In genomic region chr21:41833138-41834115, GRCh38 we compare ENCODE assay signal across 13 cellular contexts. TPM values are rescaled to one million over a fixed set of nuclear protein-coding genes. Genes with fewer than 3 reads are reported as not detected.
DNase-seq lines count a peak whose midpoint lies in the region; ATAC-seq and TF ChIP-seq lines count a peak whose summit lies in the region.
"Had no signal": no experiment of that assay in that cellular context is flagged by ENCODE, and none has a peak within 500 bp of the region (broad histone marks: within the 10 kb centered on the region; RNA-seq: fewer than 3 reads in every experiment).

No MANE protein-coding gene starts in this region.

- H3K27ac Mint-ChIP-seq in activated T-cell treated with anti-CD3 and anti-CD28 coated beads, Interleukin-2, amount 50 U/mL, for 72 hours = no peak overlapping the region
- H3K27ac Mint-ChIP-seq: CD4-positive, alpha-beta T cell had no signal

- peaks cover 0 to 3% of the 10 kb centered on the region in 2 donors for H3K36me3 Mint-ChIP-seq in activated T-cell treated with anti-CD3 and anti-CD28 coated beads, Interleukin-2, amount 50 U/mL, for 72 hours (ENCODE audit: insufficient read depth in 2 of 2)

- H3K4me2 ChIP-seq in SU-DHL-6 (ENCODE audit: low read depth, low read length, poor library complexity, severe bottlenecking) = peak overlapping the region; percentile 80

- H3K9me3 ChIP-seq in SU-DHL-6 (ENCODE audit: insufficient read depth, low read length) = no peaks in the 10 kb centered on the region

- peaks cover 51% of the 10 kb centered on the region for H3F3A ChIP-seq in SU-DHL-6 (ENCODE audit: insufficient read depth)

- peak overlapping the region; percentile 68 for H3K9ac ChIP-seq in SU-DHL-6 (ENCODE audit: low read length)

- peak; percentile 76 for ATAC-seq in GM18498 (IDR thresholded peaks at IDR 0.05; ENCODE audit: unreplicated experiment)
- peak; percentile 76 for ATAC-seq in GM19452 (IDR thresholded peaks at IDR 0.05; ENCODE audit: unreplicated experiment)
- peak; percentile 51 for ATAC-seq in HG02973 (IDR thresholded peaks at IDR 0.05; ENCODE audit: unreplicated experiment)
- ATAC-seq in activated T-cell treated with anti-CD3 and anti-CD28 coated beads, Interleukin-2, amount 50 U/mL, for 72 hours (replicated peaks in 1 of 2) = no peak
- ATAC-seq: naive thymus-derived CD8-positive, alpha-beta T cell had no signal

- H3K4me1 Mint-ChIP-seq in activated T-cell treated with anti-CD3 and anti-CD28 coated beads, Interleukin-2, amount 50 U/mL, for 72 hours (ENCODE audit: low read depth) = no peaks in the 10 kb centered on the region

- no peaks in the 10 kb centered on the region for H3K27me3 Mint-ChIP-seq in activated T-cell treated with anti-CD3 and anti-CD28 coated beads, Interleukin-2, amount 50 U/mL, for 72 hours (ENCODE audit: low read depth)
- H3K27me3 Mint-ChIP-seq: CD4-positive, alpha-beta T cell; naive thymus-derived CD8-positive, alpha-beta T cell had no signal

- H3K36me3 ChIP-seq in SU-DHL-6 (ENCODE audit: low read length) = peaks cover 5% of the 10 kb centered on the region; the same call in 1 of the 2 replicates

- DNase-seq in NCI-H82 treated with DMSO at 0.1 percent for 48 hours (lab: John Stamatoyannopoulos, UW; ENCODE audit: unreplicated experiment) (no peak), inferior parietal cortex (ENCODE audit: extremely low spot score) (no peak)
- DNase-seq in activated CD8-positive, alpha-beta memory T cell treated with anti-CD3 and anti-CD28 coated beads for 24 hours = no peak
- no peak for DNase-seq in activated T-cell treated with anti-CD3 and anti-CD28 coated beads, Interleukin-2, amount 50 U/mL, for 72 hours
- DNase-seq: activated naive CD4-positive, alpha-beta T cell; CD4-positive, alpha-beta T cell; H9; naive thymus-derived CD8-positive, alpha-beta T cell had no signal

- peaks cover 14% of the 10 kb centered on the region; the same call in 1 of the 2 replicates for H4K20me1 ChIP-seq in SU-DHL-6 (ENCODE audit: low read depth, low read length)

- H3K4me3 Mint-ChIP-seq in activated T-cell treated with anti-CD3 and anti-CD28 coated beads, Interleukin-2, amount 50 U/mL, for 72 hours = no peak overlapping the region
- H3K4me3 Mint-ChIP-seq: CD4-positive, alpha-beta T cell; H9; naive thymus-derived CD8-positive, alpha-beta T cell had no signal

- no peak overlapping the region for H2AFZ ChIP-seq in SU-DHL-6 (ENCODE audit: low read depth, low read length, severe bottlenecking)

- peak overlapping the region; percentile 59 for H3K4me3 ChIP-seq in SU-DHL-6 (ENCODE audit: insufficient read depth, low read length, poor library complexity, severe bottlenecking)
- H3K4me3 ChIP-seq: dorsolateral prefrontal cortex had no signal

- no peaks in the 10 kb centered on the region for H3K9me3 Mint-ChIP-seq in activated T-cell treated with anti-CD3 and anti-CD28 coated beads, Interleukin-2, amount 50 U/mL, for 72 hours
- H3K9me3 Mint-ChIP-seq: CD4-positive, alpha-beta T cell; H9; naive thymus-derived CD8-positive, alpha-beta T cell had no signal

- no peaks in the 10 kb centered on the region for H3K9me2 ChIP-seq in SU-DHL-6 (replicated peaks; ENCODE audit: insufficient read depth, low read length)

- H3K79me2 ChIP-seq in SU-DHL-6 (ENCODE audit: insufficient read depth, low read length) = peaks cover 91% of the 10 kb centered on the region

- no peaks in the 10 kb centered on the region for H3K27me3 ChIP-seq in SU-DHL-6 (ENCODE audit: low read length)
- H3K27me3 ChIP-seq: dorsolateral prefrontal cortex had no signal

- no peak for TF ChIP-seq CTCF in SU-DHL-6 (IDR thresholded peaks at IDR 0.05; ENCODE audit: insufficient read depth, low read length, poor library complexity, severe bottlenecking)

- peak overlapping the region; percentile 94 for H3K27ac ChIP-seq in SU-DHL-6 (ENCODE audit: low read depth, low read length)
- H3K27ac ChIP-seq: dorsolateral prefrontal cortex had no signal

RNA-seq across cellular contexts. Expression of gene PRDM15, which starts 45.7 kb away (rescaled TPM):
- total RNA-seq in activated T-cell treated with anti-CD3 and anti-CD28 coated beads, Interleukin-2, amount 50 U/mL, for 72 hours = 10 to 100 TPM; 12.1 to 14.6 TPM

Comparison
In these comparisons a context has a peak if more than half of its experiments do, and no peak if none do; other contexts are left out.
1. ATAC-seq: peak in GM18498 (single experiment), GM19452 (single experiment) and HG02973 (single experiment); none in activated T-cell treated with anti-CD3 and anti-CD28 coated beads, Interleukin-2, amount 50 U/mL, for 72 hours (0 of 2).